In the genomic region with DNA sequence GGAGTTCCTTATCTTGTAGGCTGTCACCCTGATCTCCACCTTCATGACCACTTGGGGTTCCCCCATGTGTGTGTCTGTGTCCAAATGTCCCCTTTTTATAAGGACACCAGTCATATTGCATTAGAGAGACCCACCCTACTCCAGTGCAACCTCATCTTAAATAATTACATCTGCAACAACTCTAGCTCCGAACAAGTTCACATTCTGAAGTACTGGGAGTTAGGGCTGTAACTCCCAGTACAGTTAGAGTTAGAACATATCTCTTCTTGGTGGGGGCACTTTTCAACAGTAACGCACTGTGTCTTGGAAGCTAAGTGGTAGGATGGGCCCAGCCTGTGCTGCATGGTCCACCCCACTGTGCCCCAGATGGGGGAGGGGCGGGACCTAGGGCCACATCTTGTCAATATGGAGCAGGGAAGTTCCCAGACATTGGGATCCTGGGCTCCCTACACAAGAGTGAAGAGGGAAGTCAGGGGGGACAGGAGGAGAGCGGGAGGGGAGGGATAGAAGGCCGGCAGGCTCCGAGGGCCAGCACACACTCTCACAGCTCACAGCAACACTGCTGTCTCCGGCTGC, we compare ENCODE assay signal across 2 cellular contexts.
TF ChIP-seq lines count a peak whose summit lies in the region.

No MANE protein-coding gene starts in this region.

TF ChIP-seq in SK-N-SH, 30 proteins besides CTCF, POLR2A, EP300 and RAD21 (continued from another document):
- TF ChIP-seq USF2 (IDR thresholded peaks at IDR 0.05; ENCODE audit: borderline replicate concordance, low read depth, low read length) (no peak), CHD2 (IDR thresholded peaks at IDR 0.05; ENCODE audit: low read length, partially characterized antibody) (no peak), MAX (IDR thresholded peaks at IDR 0.05; ENCODE audit: low read depth) (no peak), TEAD4 (IDR thresholded peaks at IDR 0.05; ENCODE audit: borderline replicate concordance, insufficient read depth) (no peak), SIN3A (IDR thresholded peaks at IDR 0.05; ENCODE audit: borderline replicate concordance, low read depth, low read length) (no peak), RXRA (IDR thresholded peaks at IDR 0.05; ENCODE audit: borderline replicate concordance, low read depth) (no peak), NRF1 (IDR thresholded peaks at IDR 0.05; ENCODE audit: low read depth, low read length) (no peak), FOXM1 (IDR thresholded peaks at IDR 0.05; ENCODE audit: low read depth) (no peak), POLR2AphosphoS5 (IDR thresholded peaks at IDR 0.05; ENCODE audit: low read depth, low read length) (no peak), REST (IDR thresholded peaks at IDR 0.05; ENCODE audit: low read depth, low read length) (no peak)
- TF ChIP-seq, protein P1, sequence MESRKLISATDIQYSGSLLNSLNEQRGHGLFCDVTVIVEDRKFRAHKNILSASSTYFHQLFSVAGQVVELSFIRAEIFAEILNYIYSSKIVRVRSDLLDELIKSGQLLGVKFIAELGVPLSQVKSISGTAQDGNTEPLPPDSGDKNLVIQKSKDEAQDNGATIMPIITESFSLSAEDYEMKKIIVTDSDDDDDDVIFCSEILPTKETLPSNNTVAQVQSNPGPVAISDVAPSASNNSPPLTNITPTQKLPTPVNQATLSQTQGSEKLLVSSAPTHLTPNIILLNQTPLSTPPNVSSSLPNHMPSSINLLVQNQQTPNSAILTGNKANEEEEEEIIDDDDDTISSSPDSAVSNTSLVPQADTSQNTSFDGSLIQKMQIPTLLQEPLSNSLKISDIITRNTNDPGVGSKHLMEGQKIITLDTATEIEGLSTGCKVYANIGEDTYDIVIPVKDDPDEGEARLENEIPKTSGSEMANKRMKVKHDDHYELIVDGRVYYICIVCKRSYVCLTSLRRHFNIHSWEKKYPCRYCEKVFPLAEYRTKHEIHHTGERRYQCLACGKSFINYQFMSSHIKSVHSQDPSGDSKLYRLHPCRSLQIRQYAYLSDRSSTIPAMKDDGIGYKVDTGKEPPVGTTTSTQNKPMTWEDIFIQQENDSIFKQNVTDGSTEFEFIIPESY (IDR thresholded peaks at IDR 0.05; ENCODE audit: borderline replicate concordance, low read depth), result no peak

TF ChIP-seq in SK-N-SH treated with all-trans-retinoic acid at 6 μM for 48 hours, 23 proteins besides CTCF, POLR2A, EP300 and RAD21 (continued from another document):
- TF ChIP-seq TSHZ2 (CRISPR knock-in tag; IDR thresholded peaks at IDR 0.05) (no peak), CSRNP3 (CRISPR knock-in tag; IDR thresholded peaks at IDR 0.05) (no peak), TOX (CRISPR knock-in tag; IDR thresholded peaks at IDR 0.05; ENCODE audit: borderline replicate concordance) (no peak), SNAI2 (CRISPR knock-in tag; IDR thresholded peaks at IDR 0.05) (no peak), RARB (CRISPR knock-in tag; IDR thresholded peaks at IDR 0.05) (no peak), BACH2 (CRISPR knock-in tag; IDR thresholded peaks at IDR 0.05; ENCODE audit: borderline replicate concordance) (no peak)
- TF ChIP-seq, protein P2, sequence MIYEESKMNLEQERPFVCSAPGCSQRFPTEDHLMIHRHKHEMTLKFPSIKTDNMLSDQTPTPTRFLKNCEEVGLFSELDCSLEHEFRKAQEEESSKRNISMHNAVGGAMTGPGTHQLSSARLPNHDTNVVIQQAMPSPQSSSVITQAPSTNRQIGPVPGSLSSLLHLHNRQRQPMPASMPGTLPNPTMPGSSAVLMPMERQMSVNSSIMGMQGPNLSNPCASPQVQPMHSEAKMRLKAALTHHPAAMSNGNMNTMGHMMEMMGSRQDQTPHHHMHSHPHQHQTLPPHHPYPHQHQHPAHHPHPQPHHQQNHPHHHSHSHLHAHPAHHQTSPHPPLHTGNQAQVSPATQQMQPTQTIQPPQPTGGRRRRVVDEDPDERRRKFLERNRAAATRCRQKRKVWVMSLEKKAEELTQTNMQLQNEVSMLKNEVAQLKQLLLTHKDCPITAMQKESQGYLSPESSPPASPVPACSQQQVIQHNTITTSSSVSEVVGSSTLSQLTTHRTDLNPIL (CRISPR knock-in tag; IDR thresholded peaks at IDR 0.05; ENCODE audit: low read depth), result no peak
